ENCODE assay signal across 20 cellular contexts in the genomic region with DNA sequence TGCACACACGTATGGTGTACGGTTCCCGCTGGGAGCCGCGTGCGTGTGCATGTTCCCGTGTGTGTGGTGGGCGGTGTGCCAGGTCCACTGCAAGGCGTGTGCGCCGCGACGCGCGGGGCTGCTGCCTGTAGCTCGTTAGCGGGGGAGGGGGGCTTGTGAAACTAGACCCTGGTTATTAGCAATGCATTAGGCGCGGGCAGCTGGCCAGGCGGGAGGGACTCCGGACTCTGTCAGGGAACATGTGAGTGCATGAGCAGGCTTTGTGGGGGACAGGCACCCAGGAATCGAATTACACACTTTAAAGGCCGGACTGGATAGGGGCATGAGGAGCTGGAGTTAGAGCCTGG. TPM values are rescaled to one million over a fixed set of nuclear protein-coding genes. Genes with fewer than 3 reads are reported as not detected.
DNase-seq lines count a peak whose midpoint lies in the region; ATAC-seq and TF ChIP-seq lines count a peak whose summit lies in the region.
"Had no signal": no experiment of that assay in that cellular context is flagged by ENCODE, and none has a peak within 500 bp of the region (broad histone marks: within the 10 kb centered on the region; RNA-seq: fewer than 3 reads in every experiment).

No MANE protein-coding gene starts in this region.

- no peaks in the 10 kb centered on the region for H3K9me3 ChIP-seq in left ventricle myocardium inferior (replicated peaks)
- H3K9me3 ChIP-seq: esophagus muscularis mucosa, pancreas, thyroid gland had no signal

- no peak overlapping the region for H3K27ac ChIP-seq in left ventricle myocardium inferior (replicated peaks)
- H3K27ac ChIP-seq: coronary artery, esophagus muscularis mucosa, pancreas, thyroid gland had no signal

- peak overlapping the region; percentile 33 for H3K27ac Mint-ChIP-seq in mesothelial cell of epicardium
- H3K27ac Mint-ChIP-seq in activated CD4-positive, alpha-beta T cell treated with anti-CD3 and anti-CD28 coated beads, Interleukin-2, amount 10 ng/mL, durations not matched to agents 24 days and 14 days = no peak overlapping the region
- no peak overlapping the region for H3K27ac Mint-ChIP-seq in CD14-positive monocyte
- H3K27ac Mint-ChIP-seq: activated naive CD8-positive, alpha-beta T cell treated with anti-CD3 and anti-CD28 coated beads, Interleukin-2, amount 50 U/mL, for 24 hours; T-helper 1 cell treated with Interleukin-12 subunit alpha and Interleukin-12 subunit beta and Interleukin-4 antibody, amounts not matched to agents 30 μg/mL and 1 μg/mL, for 36 hours had no signal

- intact Hi-C loops in left cardiac atrium (cut with DNase I) = no loop called here
- intact Hi-C loops in left ventricle myocardium inferior (cut with micrococcal nuclease) = no loop called here
- intact Hi-C loops in activated CD4-positive, alpha-beta T cell treated with anti-CD3 and anti-CD28 coated beads, Interleukin-2, amount 10 ng/mL, durations not matched to agents 24 days and 14 days (cut with micrococcal nuclease) = no loop called here
- intact Hi-C loops in CD14-positive monocyte (cut with micrococcal nuclease) = no loop called here

- H3K36me3 Mint-ChIP-seq in mesothelial cell of epicardium (no peaks in the 10 kb centered on the region), CD14-positive monocyte (no peaks in the 10 kb centered on the region)
- no peaks in the 10 kb centered on the region for H3K36me3 Mint-ChIP-seq in activated CD4-positive, alpha-beta T cell treated with anti-CD3 and anti-CD28 coated beads, Interleukin-2, amount 10 ng/mL, durations not matched to agents 24 days and 14 days (ENCODE audit: low read depth)

- DNase-seq in left cardiac atrium (peak; percentile 23), left ventricle myocardium inferior (no peak), mesothelial cell of epicardium (ENCODE audit: low spot score in 2 of 2, unreplicated experiment in 2 of 2) (no peak), NCI-H1930 (lab: John Stamatoyannopoulos, UW) (no peak), CD14-positive monocyte (ENCODE audit: low spot score) (no peak), pons (ENCODE audit: low spot score) (no peak)
- no peak for DNase-seq in activated CD4-positive, alpha-beta T cell treated with anti-CD3 and anti-CD28 coated beads, Interleukin-2, amount 10 ng/mL, durations not matched to agents 24 days and 14 days
- DNase-seq: activated CD4-positive, alpha-beta T cell treated with anti-CD3 and anti-CD28 coated beads for 1 hour; activated naive CD8-positive, alpha-beta T cell treated with anti-CD3 and anti-CD28 coated beads, Interleukin-2, amount 50 U/mL, for 24 hours; activated T-cell treated with anti-CD3 and anti-CD28 coated beads for 4 hours; hypothalamus; NCI-H510A; stimulated activated CD4-positive, alpha-beta T cell treated with anti-CD3 and anti-CD28 coated beads, Interleukin-1b, Interleukin-23, amount 100 ng/mL, for 48 hours; stimulated activated CD8-positive, alpha-beta memory T cell treated with anti-CD3 and anti-CD28 coated beads, Interleukin-4, amount 100 ng/mL, for 48 hours had no signal

- peaks cover 14% of the 10 kb centered on the region for H3K4me1 ChIP-seq in left ventricle myocardium inferior
- H3K4me1 ChIP-seq: pancreas had no signal

- H3K4me3 ChIP-seq in left ventricle myocardium inferior = no peak overlapping the region
- H3K4me3 ChIP-seq: coronary artery, esophagus muscularis mucosa, pancreas, thyroid gland had no signal

- no peaks in the 10 kb centered on the region for H3K9me3 Mint-ChIP-seq in mesothelial cell of epicardium
- no peaks in the 10 kb centered on the region for H3K9me3 Mint-ChIP-seq in activated CD4-positive, alpha-beta T cell treated with anti-CD3 and anti-CD28 coated beads, Interleukin-2, amount 10 ng/mL, durations not matched to agents 24 days and 14 days
- H3K9me3 Mint-ChIP-seq in CD14-positive monocyte = no peaks in the 10 kb centered on the region
- H3K9me3 Mint-ChIP-seq: activated naive CD8-positive, alpha-beta T cell treated with anti-CD3 and anti-CD28 coated beads, Interleukin-2, amount 50 U/mL, for 24 hours; T-helper 1 cell treated with Interleukin-12 subunit alpha and Interleukin-12 subunit beta and Interleukin-4 antibody, amounts not matched to agents 30 μg/mL and 1 μg/mL, for 36 hours had no signal

- H3K4me1 Mint-ChIP-seq in mesothelial cell of epicardium = peaks cover 44% of the 10 kb centered on the region
- no peaks in the 10 kb centered on the region for H3K4me1 Mint-ChIP-seq in activated CD4-positive, alpha-beta T cell treated with anti-CD3 and anti-CD28 coated beads, Interleukin-2, amount 10 ng/mL, durations not matched to agents 24 days and 14 days
- H3K4me1 Mint-ChIP-seq in CD14-positive monocyte = no peaks in the 10 kb centered on the region
- H3K4me1 Mint-ChIP-seq: activated naive CD8-positive, alpha-beta T cell treated with anti-CD3 and anti-CD28 coated beads, Interleukin-2, amount 50 U/mL, for 24 hours had no signal

- TF ChIP-seq CTCF in left ventricle myocardium inferior (IDR thresholded peaks at IDR 0.05; ENCODE audit: borderline replicate concordance) = no peak
- TF ChIP-seq CTCF in mesothelial cell of epicardium (IDR thresholded peaks at IDR 0.05; ENCODE audit: unreplicated experiment) = no peak
- TF ChIP-seq CTCF in CD14-positive monocyte (IDR thresholded peaks at IDR 0.05) = no peak

- peaks cover 15% of the 10 kb centered on the region for H3K27me3 ChIP-seq in left ventricle myocardium inferior (ENCODE audit: low read depth)
- H3K27me3 ChIP-seq: pancreas, thyroid gland had no signal

- H3K4me3 Mint-ChIP-seq in mesothelial cell of epicardium = no peak overlapping the region
- no peak overlapping the region for H3K4me3 Mint-ChIP-seq in activated CD4-positive, alpha-beta T cell treated with anti-CD3 and anti-CD28 coated beads, Interleukin-2, amount 10 ng/mL, durations not matched to agents 24 days and 14 days
- no peak overlapping the region for H3K4me3 Mint-ChIP-seq in CD14-positive monocyte
- H3K4me3 Mint-ChIP-seq: activated naive CD8-positive, alpha-beta T cell treated with anti-CD3 and anti-CD28 coated beads, Interleukin-2, amount 50 U/mL, for 24 hours; T-helper 1 cell treated with Interleukin-12 subunit alpha and Interleukin-12 subunit beta and Interleukin-4 antibody, amounts not matched to agents 30 μg/mL and 1 μg/mL, for 36 hours had no signal

- ATAC-seq in left cardiac atrium (no peak), SK-N-SH treated with all-trans-retinoic acid at 6 μM for 48 hours (peak; percentile 9; the same call in 2 of the 3 replicates)
- ATAC-seq: activated naive CD8-positive, alpha-beta T cell treated with anti-CD3 and anti-CD28 coated beads, Interleukin-2, amount 50 U/mL, for 24 hours had no signal

- H3K27me3 Mint-ChIP-seq in mesothelial cell of epicardium (ENCODE audit: low read depth) = peaks cover 5% of the 10 kb centered on the region
- H3K27me3 Mint-ChIP-seq in activated CD4-positive, alpha-beta T cell treated with anti-CD3 and anti-CD28 coated beads, Interleukin-2, amount 10 ng/mL, durations not matched to agents 24 days and 14 days = peaks cover 8% of the 10 kb centered on the region
- H3K27me3 Mint-ChIP-seq in CD14-positive monocyte (ENCODE audit: low read depth in 3 of 3) = peaks cover 12 to 23% (median 15%) of the 10 kb centered on the region in 3 donors

- no peaks in the 10 kb centered on the region for H3K36me3 ChIP-seq in left ventricle myocardium inferior
- H3K36me3 ChIP-seq: esophagus muscularis mucosa, pancreas, thyroid gland had no signal

TF ChIP-seq in SK-N-SH treated with all-trans-retinoic acid at 6 μM for 48 hours, 23 proteins besides CTCF, POLR2A, EP300 and RAD21 (continues in another document):
- TF ChIP-seq ZFP3 (CRISPR knock-in tag; IDR thresholded peaks at IDR 0.05) (no peak), ZNF70 (CRISPR knock-in tag; IDR thresholded peaks at IDR 0.05) (no peak), ZC3H10 (CRISPR knock-in tag; IDR thresholded peaks at IDR 0.05) (no peak), ZNF565 (CRISPR knock-in tag; conservative IDR thresholded peaks at IDR 0.05; ENCODE audit: low read depth) (no peak), RARB (CRISPR knock-in tag; IDR thresholded peaks at IDR 0.05) (no peak)
- TF ChIP-seq, protein P1, sequence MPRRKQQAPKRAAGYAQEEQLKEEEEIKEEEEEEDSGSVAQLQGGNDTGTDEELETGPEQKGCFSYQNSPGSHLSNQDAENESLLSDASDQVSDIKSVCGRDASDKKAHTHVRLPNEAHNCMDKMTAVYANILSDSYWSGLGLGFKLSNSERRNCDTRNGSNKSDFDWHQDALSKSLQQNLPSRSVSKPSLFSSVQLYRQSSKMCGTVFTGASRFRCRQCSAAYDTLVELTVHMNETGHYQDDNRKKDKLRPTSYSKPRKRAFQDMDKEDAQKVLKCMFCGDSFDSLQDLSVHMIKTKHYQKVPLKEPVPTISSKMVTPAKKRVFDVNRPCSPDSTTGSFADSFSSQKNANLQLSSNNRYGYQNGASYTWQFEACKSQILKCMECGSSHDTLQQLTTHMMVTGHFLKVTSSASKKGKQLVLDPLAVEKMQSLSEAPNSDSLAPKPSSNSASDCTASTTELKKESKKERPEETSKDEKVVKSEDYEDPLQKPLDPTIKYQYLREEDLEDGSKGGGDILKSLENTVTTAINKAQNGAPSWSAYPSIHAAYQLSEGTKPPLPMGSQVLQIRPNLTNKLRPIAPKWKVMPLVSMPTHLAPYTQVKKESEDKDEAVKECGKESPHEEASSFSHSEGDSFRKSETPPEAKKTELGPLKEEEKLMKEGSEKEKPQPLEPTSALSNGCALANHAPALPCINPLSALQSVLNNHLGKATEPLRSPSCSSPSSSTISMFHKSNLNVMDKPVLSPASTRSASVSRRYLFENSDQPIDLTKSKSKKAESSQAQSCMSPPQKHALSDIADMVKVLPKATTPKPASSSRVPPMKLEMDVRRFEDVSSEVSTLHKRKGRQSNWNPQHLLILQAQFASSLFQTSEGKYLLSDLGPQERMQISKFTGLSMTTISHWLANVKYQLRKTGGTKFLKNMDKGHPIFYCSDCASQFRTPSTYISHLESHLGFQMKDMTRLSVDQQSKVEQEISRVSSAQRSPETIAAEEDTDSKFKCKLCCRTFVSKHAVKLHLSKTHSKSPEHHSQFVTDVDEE (CRISPR knock-in tag; IDR thresholded peaks at IDR 0.05) = no peak

RNA-seq across cellular contexts. Expression of a gene that starts 32.2 kb away (rescaled TPM):
- total RNA-seq in left cardiac atrium = under 1 TPM; 0.56 to 0.60 TPM
- not detected for total RNA-seq in left ventricle myocardium inferior
- total RNA-seq in mesothelial cell of epicardium = 0.96 to 1.1 TPM (median 1.0 TPM) in 3 replicates
- not detected in 2 replicates for total RNA-seq in activated CD4-positive, alpha-beta T cell treated with anti-CD3 and anti-CD28 coated beads, Interleukin-2, amount 10 ng/mL, durations not matched to agents 24 days and 14 days
- polyA plus RNA-seq in CD14-positive monocyte = 1 to 10 TPM; 2.3 to 3.2 TPM
- total RNA-seq: thyroid gland had no signal

RNA-seq across cellular contexts. Expression of a gene that starts 34.5 kb away (rescaled TPM):
- total RNA-seq in left cardiac atrium = 10 to 100 TPM; 21.3 to 45.3 TPM
- total RNA-seq in left ventricle myocardium inferior = 4.6 TPM
- total RNA-seq in mesothelial cell of epicardium = 25.9 to 28.9 TPM (median 27.0 TPM) in 3 replicates
- total RNA-seq in activated CD4-positive, alpha-beta T cell treated with anti-CD3 and anti-CD28 coated beads, Interleukin-2, amount 10 ng/mL, durations not matched to agents 24 days and 14 days = not detected in 2 replicates
- not detected for polyA plus RNA-seq in CD14-positive monocyte

RNA-seq across cellular contexts. Expression of a gene that starts 56.9 kb away (rescaled TPM):
- total RNA-seq in left cardiac atrium = 10 to 100 TPM; 20.8 to 27.8 TPM
- total RNA-seq in left ventricle myocardium inferior = 42.8 TPM
- 20.2 to 24.6 TPM (median 24.5 TPM) in 3 replicates for total RNA-seq in mesothelial cell of epicardium
- total RNA-seq in activated CD4-positive, alpha-beta T cell treated with anti-CD3 and anti-CD28 coated beads, Interleukin-2, amount 10 ng/mL, durations not matched to agents 24 days and 14 days = 34.8 and 36.1 TPM in 2 replicates
- 10 to 100 TPM; 39.4 to 42.3 TPM for polyA plus RNA-seq in CD14-positive monocyte
